Comparison of ENCODE assay signal across 8 cellular contexts in genomic region chr10:5094265-5095205, GRCh38. TPM values are rescaled to one million over a fixed set of nuclear protein-coding genes. Genes with fewer than 3 reads are reported as not detected.
DNase-seq lines count a peak whose midpoint lies in the region; ATAC-seq and TF ChIP-seq lines count a peak whose summit lies in the region.

Gene AKR1C3, plus strand, starts transcription at chr10:5094414. Its CDS starts 31 bp downstream, at chr10:5094445.

- no peaks in the 10 kb centered on the region for H3K79me2 ChIP-seq in SK-N-SH (ENCODE audit: insufficient read depth)

- H3K36me3 ChIP-seq in BLaER1 (no peaks in the 10 kb centered on the region), HEK293 (ENCODE audit: control insufficient read depth in 2 of 2, insufficient read depth in 1 of 2, low read length in 2 of 2) (peaks cover 0 to 10% of the 10 kb centered on the region in 2 experiments; a peak in 1 of 3 replicates), SK-N-SH (replicated peaks in 1 of 2; ENCODE audit: control insufficient read depth in 1 of 2, insufficient read depth in 2 of 2, low read length in 1 of 2) (no peaks in the 10 kb centered on the region), urinary bladder (ENCODE audit: insufficient read depth) (peaks cover 6% of the 10 kb centered on the region)

- peaks cover 2% of the 10 kb centered on the region for H3K4me1 Mint-ChIP-seq in mesothelial cell of epicardium

- peak within 1 kb of the TSS; percentile 65 for H3K4me3 ChIP-seq in BLaER1
- peak within 1 kb of the TSS; percentile 42 for H3K4me3 ChIP-seq in HEK293 (ENCODE audit: low read depth, low read length)
- H3K4me3 ChIP-seq in SK-N-SH (ENCODE audit: low read depth in 2 of 2, low read length in 1 of 2) = peak within 1 kb of the TSS; percentile 48 to 57
- peak within 1 kb of the TSS; percentile 54 for H3K4me3 ChIP-seq in urinary bladder (ENCODE audit: low read depth, low read length)

- no peaks in the 10 kb centered on the region for H3F3A ChIP-seq in SK-N-SH (replicated peaks; ENCODE audit: insufficient read depth)

- ATAC-seq in HG03457 (IDR thresholded peaks at IDR 0.05; ENCODE audit: unreplicated experiment) = no peak

- H3K4me3 Mint-ChIP-seq in mesothelial cell of epicardium = peak within 1 kb of the TSS; percentile 28

- H3K9me3 ChIP-seq in BLaER1 = no peaks in the 10 kb centered on the region
- H3K9me3 ChIP-seq in HEK293 (ENCODE audit: control insufficient read depth, insufficient read depth, low read depth, low read length) = no peaks in the 10 kb centered on the region
- no peaks in the 10 kb centered on the region for H3K9me3 ChIP-seq in SK-N-SH

- no peaks in the 10 kb centered on the region for H3K27me3 ChIP-seq in BLaER1
- H3K27me3 ChIP-seq in SK-N-SH (ENCODE audit: insufficient read depth) = no peaks in the 10 kb centered on the region

- H2AFZ ChIP-seq in SK-N-SH (ENCODE audit: low read depth) = peak within 1 kb of the TSS; percentile 37

- TF ChIP-seq CTCF in HEK293 (tag by site-specific recombination; IDR thresholded peaks at IDR 0.05) (no peak), SK-N-SH (IDR thresholded peaks at IDR 0.05) (peak; percentile 73), mesothelial cell of epicardium (IDR thresholded peaks at IDR 0.05; ENCODE audit: unreplicated experiment) (peak; percentile 51)

- H3K9ac ChIP-seq in BLaER1 (peak within 1 kb of the TSS; percentile 61; the same call in 1 of the 2 replicates), SK-N-SH (no peak within 1 kb of the TSS)

- POLR2A ChIA-PET in HEK293 (lab: Yijun Ruan, JAX) (no interaction called here), SK-N-SH (lab: Yijun Ruan, JAX) (no interaction called here)

- H3K27me3 Mint-ChIP-seq in mesothelial cell of epicardium (ENCODE audit: low read depth) = no peaks in the 10 kb centered on the region

- CTCF ChIA-PET in HEK293 (lab: Yijun Ruan, JAX) = interaction anchor here (0.7 to 5.4 kb wide), 7 partner anchors 13 to 289 kb away, joined by 3 to 54 read pairs (median 3); no protein-coding TSS in a partner anchor
- CTCF ChIA-PET in SK-N-SH (lab: Yijun Ruan, JAX) = interaction anchor here (0.6 to 7.6 kb wide), 11 partner anchors 11 to 280 kb away, joined by 3 to 114 read pairs (median 4); no protein-coding TSS in a partner anchor

- H3K36me3 Mint-ChIP-seq in mesothelial cell of epicardium = no peaks in the 10 kb centered on the region

- H4K20me1 ChIP-seq in BLaER1 = no peaks in the 10 kb centered on the region
- H4K20me1 ChIP-seq in SK-N-SH (ENCODE audit: insufficient read depth) = no peaks in the 10 kb centered on the region

- H3K4me2 ChIP-seq in BLaER1 (peak within 1 kb of the TSS; percentile 84), SK-N-SH (peak within 1 kb of the TSS; percentile 67)

- H3K9me3 Mint-ChIP-seq in mesothelial cell of epicardium = peaks cover 33% of the 10 kb centered on the region

- WGBS in SK-N-SH (ENCODE audit: low lambda C conversion rate) = 2% methylated on average over 9 of the region's 9 CpGs
- 38% methylated on average over 9 of the region's 9 CpGs for WGBS in urinary bladder

- TF ChIP-seq RAD21 in SK-N-SH (IDR thresholded peaks at IDR 0.05; ENCODE audit: low read length) = peak; percentile 66

- DNase-seq in SK-N-SH = peak; percentile 32
- DNase-seq in epidermal melanocyte (ENCODE audit: insufficient read length, low spot score) = peak; percentile 35
- no peak for DNase-seq in mesothelial cell of epicardium (ENCODE audit: low spot score in 2 of 2, unreplicated experiment in 2 of 2)
- DNase-seq in C1 segment of cervical spinal cord (lab: John Stamatoyannopoulos, UW) = no peak

- H3K27ac Mint-ChIP-seq in mesothelial cell of epicardium = no peak within 1 kb of the TSS

- H3K27ac ChIP-seq in BLaER1 = no peak within 1 kb of the TSS
- no peak within 1 kb of the TSS for H3K27ac ChIP-seq in HEK293 (ENCODE audit: extremely low read depth, low read depth, low read length)
- H3K27ac ChIP-seq in SK-N-SH (ENCODE audit: low read depth in 2 of 2, low read length in 1 of 2) = no peak within 1 kb of the TSS; a peak in 1 of 4 replicates
- no peak within 1 kb of the TSS for H3K27ac ChIP-seq in urinary bladder (ENCODE audit: low read depth)

- H3K4me1 ChIP-seq in BLaER1 (peaks cover 12% of the 10 kb centered on the region; the same call in 1 of the 2 replicates), HEK293 (ENCODE audit: control insufficient read depth, insufficient read depth, low read length) (no peaks in the 10 kb centered on the region), SK-N-SH (ENCODE audit: control insufficient read depth in 1 of 2, insufficient read depth in 2 of 2, low read depth in 1 of 2, low read length in 1 of 2) (no peaks in the 10 kb centered on the region; a peak in 2 of 4 replicates), urinary bladder (ENCODE audit: insufficient read depth) (no peaks in the 10 kb centered on the region)

- H3K9me2 ChIP-seq in SK-N-SH = no peaks in the 10 kb centered on the region

- TF ChIP-seq EP300 in SK-N-SH (IDR thresholded peaks at IDR 0.05; ENCODE audit: borderline replicate concordance in 1 of 2, low read depth in 1 of 2, low read length in 1 of 2) = no peak

TF ChIP-seq in HEK293, 187 proteins besides CTCF, POLR2A, EP300 and RAD21 (continues in another document):
- TF ChIP-seq KLF1 (tag by site-specific recombination; IDR thresholded peaks at IDR 0.05) (no peak), PRDM6 (tag by site-specific recombination; IDR thresholded peaks at IDR 0.05) (no peak), ZNF654 (tag by site-specific recombination; IDR thresholded peaks at IDR 0.05; ENCODE audit: low read depth) (peak; percentile 14; the same call in 1 of the 2 replicates), ZBTB17 (tag by site-specific recombination; IDR thresholded peaks at IDR 0.05) (peak; percentile 85), BCL6B (tag by site-specific recombination; IDR thresholded peaks at IDR 0.05) (no peak), ZNF501 (tag by site-specific recombination; IDR thresholded peaks at IDR 0.05) (no peak), ZNF16 (tag by site-specific recombination; IDR thresholded peaks at IDR 0.05; ENCODE audit: low read depth) (no peak)

TF ChIP-seq in SK-N-SH, 30 proteins besides CTCF, POLR2A, EP300 and RAD21:
- peak; percentile 68 for TF ChIP-seq SMC3 (IDR thresholded peaks at IDR 0.05; ENCODE audit: low read depth, low read length)
- no peak for TF ChIP-seq RCOR1 (IDR thresholded peaks at IDR 0.05; ENCODE audit: low read length)
- TF ChIP-seq RXRA (IDR thresholded peaks at IDR 0.05; ENCODE audit: borderline replicate concordance, low read depth) = no peak
- TF ChIP-seq USF1 (IDR thresholded peaks at IDR 0.05; ENCODE audit: borderline replicate concordance, low read depth) = no peak
- TF ChIP-seq TEAD4 (IDR thresholded peaks at IDR 0.05; ENCODE audit: borderline replicate concordance, insufficient read depth) = no peak
- TF ChIP-seq CHD2 (IDR thresholded peaks at IDR 0.05; ENCODE audit: low read length, partially characterized antibody) = no peak

RNA-seq across cellular contexts. Expression of gene AKR1C3, which starts in this region (rescaled TPM):
- polyA plus RNA-seq in SK-N-SH (2012; rRNA removed) (0.28 and 0.70 TPM in 2 replicates), urinary bladder (74.4 TPM)
- 0.67 and 0.70 TPM in 2 replicates for polyA plus RNA-seq in SK-N-SH (2012; cell fraction: cytosol; rRNA removed)
- 0.79 and 0.95 TPM in 2 replicates for polyA plus RNA-seq in SK-N-SH (2012; cell fraction: nucleus; rRNA removed)
- total RNA-seq in mesothelial cell of epicardium (1.1 to 1.9 TPM (median 1.3 TPM) in 3 replicates), urinary bladder (13.4 TPM)

Comparison
In these comparisons a context has a peak if more than half of its experiments do, and no peak if none do; other contexts are left out.
1. RNA of gene AKR1C3 (polyA plus RNA-seq): 74.4 TPM in urinary bladder (single experiment); 0.28 to 0.95 TPM in SK-N-SH; every median in the first group is over 10 times any median in the second.
2. Peak in DNase-seq, H3K4me3 ChIP-seq and H3K4me2 ChIP-seq in SK-N-SH; RNA of the gene not detected or under 1 TPM.
3. Peak in every context shown above with its lines, with median percentiles within 50 percentile points of each other: H3K4me3 ChIP-seq.